ENCODE assay signal across 9 cellular contexts in genomic region chr1:65003316-65003664, GRCh38. TPM values are rescaled to one million over a fixed set of nuclear protein-coding genes. Genes with fewer than 3 reads are reported as not detected.
DNase-seq lines count a peak whose midpoint lies in the region; ATAC-seq and TF ChIP-seq lines count a peak whose summit lies in the region.
"Had no signal": no experiment of that assay in that cellular context is flagged by ENCODE, and none has a peak within 500 bp of the region (broad histone marks: within the 10 kb centered on the region; RNA-seq: fewer than 3 reads in every experiment).

No MANE protein-coding gene starts in this region.

- peak overlapping the region; percentile 40 to 79 (median 64) for H3K4me3 ChIP-seq in heart right ventricle
- H3K4me3 ChIP-seq in mesodermal cell (ENCODE audit: extremely low read depth, insufficient read depth, low read length, poor library complexity, severe bottlenecking), result peak overlapping the region; percentile 45
- H3K4me3 ChIP-seq in uterus, result peak overlapping the region; percentile 48 to 68

- H3K4me1 ChIP-seq in heart right ventricle (peaks cover 5 to 31% (median 19%) of the 10 kb centered on the region in 9 donors), mesodermal cell (ENCODE audit: control insufficient read depth, insufficient read depth, low read length, poor library complexity, severe bottlenecking) (peaks cover 13% of the 10 kb centered on the region), uterus (peaks cover 0 to 5% of the 10 kb centered on the region in 2 donors)

- peaks cover 0 to 14% (median 6%) of the 10 kb centered on the region in 11 donors for H3K9me3 ChIP-seq in heart right ventricle
- peaks cover 5% of the 10 kb centered on the region for H3K9me3 ChIP-seq in mesodermal cell (ENCODE audit: control insufficient read depth, low read length)
- no peaks in the 10 kb centered on the region for H3K9me3 ChIP-seq in uterus

- DNase-seq in heart right ventricle (no peak), cardiac septum (ENCODE audit: low spot score) (no peak), uterus (no peak), MV-4-11 (lab: John Stamatoyannopoulos, UW) (no peak)
- no peak for DNase-seq in central memory CD8-positive, alpha-beta T cell (ENCODE audit: low spot score in 2 of 2)
- DNase-seq: DND-41 had no signal

- peak overlapping the region; percentile 67 for H3K4me3 Mint-ChIP-seq in central memory CD8-positive, alpha-beta T cell

- no peak for TF ChIP-seq POLR2A in uterus (IDR thresholded peaks at IDR 0.05)

- peak overlapping the region; percentile 23 for H3K27ac Mint-ChIP-seq in central memory CD8-positive, alpha-beta T cell (ENCODE audit: low read depth)

- H3K27ac ChIP-seq in heart right ventricle (peak overlapping the region; percentile 57 to 97 (median 92)), mesodermal cell (ENCODE audit: low read depth, low read length, severe bottlenecking) (peak overlapping the region; percentile 25), uterus (peak overlapping the region; percentile 91 to 100)

- H3K27me3 ChIP-seq in heart right ventricle (no peaks in the 10 kb centered on the region), uterus (no peaks in the 10 kb centered on the region)

- TF ChIP-seq CTCF in heart right ventricle (IDR thresholded peaks at IDR 0.05) (no peak), uterus (IDR thresholded peaks at IDR 0.05) (no peak)

- H3K27me3 Mint-ChIP-seq in central memory CD8-positive, alpha-beta T cell, result no peaks in the 10 kb centered on the region

- peaks cover 14% of the 10 kb centered on the region for H3K4me1 Mint-ChIP-seq in central memory CD8-positive, alpha-beta T cell

- ATAC-seq in heart right ventricle (no peak), HG03342 (IDR thresholded peaks at IDR 0.05; ENCODE audit: unreplicated experiment) (no peak), HG02973 (IDR thresholded peaks at IDR 0.05; ENCODE audit: unreplicated experiment) (no peak)
- ATAC-seq in central memory CD8-positive, alpha-beta T cell (replicated peaks; ENCODE audit: extremely low read depth, poor library complexity, severe bottlenecking), result no peak

- no peaks in the 10 kb centered on the region for H3K36me3 ChIP-seq in heart right ventricle
- H3K36me3 ChIP-seq in mesodermal cell (ENCODE audit: control insufficient read depth, insufficient read depth, low read length), result no peaks in the 10 kb centered on the region
- no peaks in the 10 kb centered on the region for H3K36me3 ChIP-seq in uterus

- no peaks in the 10 kb centered on the region for H3K9me3 Mint-ChIP-seq in central memory CD8-positive, alpha-beta T cell

- WGBS in heart right ventricle, 2 donors, result 29 to 35% methylated on average over 11 of the region's 11 CpGs
- 24 to 28% methylated on average over 10 to 11 of the region's 11 CpGs for WGBS in mesodermal cell (ENCODE audit: insufficient coverage in 2 of 2), 2 experiments

- peaks cover 1% of the 10 kb centered on the region for H3K36me3 Mint-ChIP-seq in central memory CD8-positive, alpha-beta T cell (ENCODE audit: insufficient read depth)

- intact Hi-C loops in heart right ventricle (cut with DNase I) (loop anchor here in 3 of 10 donors (5.0 kb wide), 2 partner anchors 36 to 64 kb away; partner anchors contain the start of gene JAK1 (in 2 of the 3)), cardiac septum (cut with DNase I) (loop anchor here (2.0 kb wide), 1 partner anchor 64 kb away; no protein-coding TSS in a partner anchor), uterus (cut with DNase I; ENCODE audit: low total_unique reads) (loop anchor here (10.0 kb wide), 2 partner anchors 62 to 528 kb away; partner anchors contain the start of gene CACHD1)

RNA-seq across cellular contexts. Expression of gene JAK1, which starts 36.9 kb away (rescaled TPM):
- total RNA-seq in heart right ventricle (100 to 1,000 TPM in 3 of 10 donors, 10 to 100 TPM in 7; 73.4 to 122 (median 84.4) TPM), cardiac septum (76.4 TPM), uterus (100 to 1,000 TPM in 3 of 4 donors, 10 to 100 TPM in 1; 70.9 to 136 (median 125) TPM)
- 10 to 100 TPM; 20.1 to 38.5 TPM for polyA plus RNA-seq in heart right ventricle
- 57.4 TPM for polyA plus RNA-seq in mesodermal cell (2013, experiment 1 of 2)
- 53.1 TPM for polyA plus RNA-seq in mesodermal cell (2013, experiment 2 of 2)

Comparison
In these comparisons a context has a peak if more than half of its experiments do, and no peak if none do; other contexts are left out.
1. H3K27ac ChIP-seq: peak in every context shown above with its lines; median percentile 96 in uterus; 92 in heart right ventricle; 25 in mesodermal cell.